ENCODE assay signal across 10 cellular contexts in genomic region chr3:87333393-87333892, GRCh38. TPM values are rescaled to one million over a fixed set of nuclear protein-coding genes. Genes with fewer than 3 reads are reported as not detected.
A peak's percentile ranks its signal among the peaks of the same experiment; 100 is the strongest.
DNase-seq lines count a peak whose midpoint lies in the region; ATAC-seq and TF ChIP-seq lines count a peak whose summit lies in the region.
"Had no signal": no experiment of that assay in that cellular context is flagged by ENCODE, and none has a peak within 500 bp of the region (broad histone marks: within the 10 kb centered on the region; RNA-seq: fewer than 3 reads in every experiment).

No MANE protein-coding gene starts in this region.

- peak overlapping the region; percentile 47 for H2AFZ ChIP-seq in osteoblast (ENCODE audit: low read length)

- peaks cover 18% of the 10 kb centered on the region for H3K4me1 Mint-ChIP-seq in activated naive CD8-positive, alpha-beta T cell treated with anti-CD3 and anti-CD28 coated beads, Interleukin-2, amount 50 U/mL, for 24 hours
- H3K4me1 Mint-ChIP-seq: nephron had no signal

- TF ChIP-seq CTCF in osteoblast (IDR thresholded peaks at IDR 0.05; ENCODE audit: extremely low read depth, low read depth, low read length) = no peak
- no peak for TF ChIP-seq CTCF in coronary artery (IDR thresholded peaks at IDR 0.05)

- H3K27me3 Mint-ChIP-seq in activated naive CD8-positive, alpha-beta T cell treated with anti-CD3 and anti-CD28 coated beads, Interleukin-2, amount 50 U/mL, for 24 hours = peaks cover 2% of the 10 kb centered on the region

- H4K20me1 ChIP-seq in osteoblast (ENCODE audit: insufficient read depth, low read length) = no peaks in the 10 kb centered on the region

- H3K36me3 Mint-ChIP-seq in activated naive CD8-positive, alpha-beta T cell treated with anti-CD3 and anti-CD28 coated beads, Interleukin-2, amount 50 U/mL, for 24 hours (ENCODE audit: low read depth) = no peaks in the 10 kb centered on the region

- peak overlapping the region; percentile 82 for H3K27ac ChIP-seq in osteoblast (ENCODE audit: low read depth, low read length)
- no peak overlapping the region for H3K27ac ChIP-seq in coronary artery

- H3K4me3 ChIP-seq in osteoblast (ENCODE audit: insufficient read depth, low read length) = no peak overlapping the region
- H3K4me3 ChIP-seq in coronary artery = no peak overlapping the region

- DNase-seq in activated naive CD8-positive, alpha-beta T cell treated with anti-CD3 and anti-CD28 coated beads, Interleukin-2, amount 50 U/mL, for 24 hours = no peak
- peak; percentile 43 for DNase-seq in osteoblast (ENCODE audit: insufficient read length, low spot score, missing footprints)
- DNase-seq in coronary artery (ENCODE audit: low spot score) = no peak
- DNase-seq in NCI-H187 (lab: John Stamatoyannopoulos, UW) = no peak
- no peak for DNase-seq in NCI-H446 (lab: John Stamatoyannopoulos, UW)

- no peaks in the 10 kb centered on the region for H3K36me3 ChIP-seq in osteoblast (ENCODE audit: insufficient read depth, low read length)

- H3K9me3 ChIP-seq in osteoblast (ENCODE audit: low read depth, low read length) = no peaks in the 10 kb centered on the region

- H3K27me3 ChIP-seq in osteoblast (ENCODE audit: insufficient read depth, low read length) = no peaks in the 10 kb centered on the region

- ATAC-seq in GM18867 (IDR thresholded peaks at IDR 0.05; ENCODE audit: unreplicated experiment) (peak; percentile 52), HG03457 (IDR thresholded peaks at IDR 0.05; ENCODE audit: unreplicated experiment) (peak; percentile 81), GM19328 (IDR thresholded peaks at IDR 0.05; ENCODE audit: unreplicated experiment) (no peak)
- ATAC-seq in activated naive CD8-positive, alpha-beta T cell treated with anti-CD3 and anti-CD28 coated beads, Interleukin-2, amount 50 U/mL, for 24 hours = peak; percentile 96

- H3K9me3 Mint-ChIP-seq in activated naive CD8-positive, alpha-beta T cell treated with anti-CD3 and anti-CD28 coated beads, Interleukin-2, amount 50 U/mL, for 24 hours = no peaks in the 10 kb centered on the region
- H3K9me3 Mint-ChIP-seq: nephron had no signal

- H3K79me2 ChIP-seq in osteoblast (ENCODE audit: insufficient read depth, low read length) = no peaks in the 10 kb centered on the region

- H3K4me3 Mint-ChIP-seq in activated naive CD8-positive, alpha-beta T cell treated with anti-CD3 and anti-CD28 coated beads, Interleukin-2, amount 50 U/mL, for 24 hours = no peak overlapping the region
- H3K4me3 Mint-ChIP-seq: nephron had no signal

- H3K27ac Mint-ChIP-seq in activated naive CD8-positive, alpha-beta T cell treated with anti-CD3 and anti-CD28 coated beads, Interleukin-2, amount 50 U/mL, for 24 hours = peak overlapping the region; percentile 67

- peaks cover 17% of the 10 kb centered on the region for H3K4me1 ChIP-seq in osteoblast (ENCODE audit: insufficient read depth, low read length)

- peak overlapping the region; percentile 38 for H3K4me2 ChIP-seq in osteoblast (ENCODE audit: insufficient read depth, low read length)

RNA-seq across cellular contexts. Expression of gene POU1F1, which starts 57.1 kb away (rescaled TPM):
- total RNA-seq in osteoblast = not detected in 2 replicates
- total RNA-seq: T-helper 1 cell treated with Interleukin-12 subunit alpha and Interleukin-12 subunit beta and Interleukin-4 antibody, amounts not matched to agents 30 ng/mL and 1 ng/mL, for 36 hours had no signal
